In the genomic region with DNA sequence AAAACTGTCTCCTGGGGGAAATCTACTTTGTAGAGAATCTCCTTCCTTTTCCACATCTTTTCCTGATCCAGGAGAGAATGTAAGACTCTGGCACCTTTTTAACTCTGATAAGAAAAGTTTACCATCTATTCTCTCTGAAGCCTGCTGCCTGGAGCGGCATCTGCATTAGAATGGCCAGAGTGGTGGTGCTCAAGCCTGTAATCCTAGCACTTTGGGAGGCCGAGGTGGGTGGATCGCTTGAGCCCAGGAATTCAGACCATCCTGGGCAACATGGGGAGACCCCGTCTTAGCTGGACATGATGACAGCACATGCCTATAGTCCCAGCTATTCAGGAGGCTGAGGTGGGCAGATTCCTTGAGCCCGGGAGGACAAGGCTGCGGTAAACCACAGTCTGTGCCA, we compare ENCODE assay signal across 10 cellular contexts. TPM values are rescaled to one million over a fixed set of nuclear protein-coding genes. Genes with fewer than 3 reads are reported as not detected.
A peak's percentile ranks its signal among the peaks of the same experiment; 100 is the strongest.
DNase-seq lines count a peak whose midpoint lies in the region; ATAC-seq and TF ChIP-seq lines count a peak whose summit lies in the region.
"Had no signal": no experiment of that assay in that cellular context is flagged by ENCODE, and none has a peak within 500 bp of the region (broad histone marks: within the 10 kb centered on the region; RNA-seq: fewer than 3 reads in every experiment).

No MANE protein-coding gene starts in this region.

- H3K27me3 ChIP-seq in iPS-18a (ENCODE audit: control insufficient read depth, insufficient read depth, low read length) (no peaks in the 10 kb centered on the region), stomach smooth muscle (ENCODE audit: control insufficient read depth in 1 of 2, insufficient read depth in 2 of 2, low read length in 2 of 2) (no peaks in the 10 kb centered on the region), upper lobe of right lung (no peaks in the 10 kb centered on the region)

- H3K9ac ChIP-seq in iPS-18a (ENCODE audit: low read length) (peak overlapping the region; percentile 94), stomach smooth muscle (ENCODE audit: low read length in 2 of 2) (peak overlapping the region; percentile 92 to 93)

- H3K9me3 Mint-ChIP-seq in activated T-cell treated with anti-CD3 and anti-CD28 coated beads, Interleukin-2, amount 50 U/mL, for 4 hours, result no peaks in the 10 kb centered on the region
- no peaks in the 10 kb centered on the region for H3K9me3 Mint-ChIP-seq in activated T-helper 17 cell treated with anti-CD3 and anti-CD28 coated beads, Interleukin-2, amount 50 U/mL, for 72 hours

- H3K36me3 ChIP-seq in iPS-18a (ENCODE audit: control insufficient read depth, low read depth, low read length) (no peaks in the 10 kb centered on the region), stomach smooth muscle (ENCODE audit: control insufficient read depth in 2 of 2, insufficient read depth in 2 of 2, low read length in 2 of 2) (no peaks in the 10 kb centered on the region), upper lobe of right lung (no peaks in the 10 kb centered on the region)

- no peak for ATAC-seq in activated T-cell treated with anti-CD3 and anti-CD28 coated beads, Interleukin-2, amount 50 U/mL, for 4 hours
- no peak for ATAC-seq in activated T-helper 17 cell treated with anti-CD3 and anti-CD28 coated beads, Interleukin-2, amount 50 U/mL, for 72 hours (replicated peaks)
- ATAC-seq in HG02759 (IDR thresholded peaks at IDR 0.05; ENCODE audit: unreplicated experiment) (no peak), upper lobe of right lung (no peak)
- ATAC-seq: PC-3 had no signal

- DNase-seq in activated T-cell treated with anti-CD3 and anti-CD28 coated beads, Interleukin-2, amount 50 U/mL, for 4 hours, result no peak
- DNase-seq in activated T-cell treated with anti-CD3 and anti-CD28 coated beads, Interleukin-2, amount 50 U/mL, for 48 hours, result no peak
- no peak for DNase-seq in DMS 273 (lab: John Stamatoyannopoulos, UW; ENCODE audit: unreplicated experiment)
- no peak for DNase-seq in upper lobe of right lung
- DNase-seq: NCI-H2171, PC-3 had no signal

- H3K27me3 Mint-ChIP-seq in activated T-cell treated with anti-CD3 and anti-CD28 coated beads, Interleukin-2, amount 50 U/mL, for 4 hours (ENCODE audit: low read depth), result no peaks in the 10 kb centered on the region
- no peaks in the 10 kb centered on the region for H3K27me3 Mint-ChIP-seq in activated T-helper 17 cell treated with anti-CD3 and anti-CD28 coated beads, Interleukin-2, amount 50 U/mL, for 72 hours

- H3K4me3 Mint-ChIP-seq in activated T-cell treated with anti-CD3 and anti-CD28 coated beads, Interleukin-2, amount 50 U/mL, for 4 hours, result peak overlapping the region; percentile 68
- peak overlapping the region; percentile 100 for H3K4me3 Mint-ChIP-seq in activated T-helper 17 cell treated with anti-CD3 and anti-CD28 coated beads, Interleukin-2, amount 50 U/mL, for 72 hours

- peak overlapping the region; percentile 100 for H3K27ac Mint-ChIP-seq in activated T-helper 17 cell treated with anti-CD3 and anti-CD28 coated beads, Interleukin-2, amount 50 U/mL, for 72 hours

- peaks cover 25% of the 10 kb centered on the region for H3K4me1 Mint-ChIP-seq in activated T-cell treated with anti-CD3 and anti-CD28 coated beads, Interleukin-2, amount 50 U/mL, for 4 hours (ENCODE audit: low read depth)
- peaks cover 17% of the 10 kb centered on the region for H3K4me1 Mint-ChIP-seq in activated T-helper 17 cell treated with anti-CD3 and anti-CD28 coated beads, Interleukin-2, amount 50 U/mL, for 72 hours

- H3K4me3 ChIP-seq in iPS-18a (ENCODE audit: low read length) (peak overlapping the region; percentile 87), stomach smooth muscle (ENCODE audit: low read length in 2 of 2) (peak overlapping the region in 1 of 2 donors; percentile 99), upper lobe of right lung (no peak overlapping the region)

- H3K27ac ChIP-seq in iPS-18a (ENCODE audit: low read length) (peak overlapping the region; percentile 95), stomach smooth muscle (ENCODE audit: low read length) (peak overlapping the region; percentile 92), upper lobe of right lung (no peak overlapping the region)

- TF ChIP-seq CTCF in upper lobe of right lung (IDR thresholded peaks at IDR 0.05), result no peak

- H3K4me1 ChIP-seq in iPS-18a (ENCODE audit: control insufficient read depth, low read depth, low read length), result peaks cover 19% of the 10 kb centered on the region
- peaks cover 7% of the 10 kb centered on the region for H3K4me1 ChIP-seq in stomach smooth muscle (ENCODE audit: control insufficient read depth, insufficient read depth, low read length)
- peaks cover 8% of the 10 kb centered on the region for H3K4me1 ChIP-seq in upper lobe of right lung

- intact Hi-C loops in upper lobe of right lung (cut with DNase I), result no loop called here

- no peaks in the 10 kb centered on the region for H3K9me3 ChIP-seq in iPS-18a (ENCODE audit: control insufficient read depth, low read depth, low read length)
- H3K9me3 ChIP-seq in stomach smooth muscle (ENCODE audit: control insufficient read depth in 2 of 2, low read length in 2 of 2), result no peaks in the 10 kb centered on the region
- no peaks in the 10 kb centered on the region for H3K9me3 ChIP-seq in upper lobe of right lung

- peaks cover 13% of the 10 kb centered on the region for H3K36me3 Mint-ChIP-seq in activated T-cell treated with anti-CD3 and anti-CD28 coated beads, Interleukin-2, amount 50 U/mL, for 4 hours (ENCODE audit: insufficient read depth)
- peaks cover 25% of the 10 kb centered on the region for H3K36me3 Mint-ChIP-seq in activated T-helper 17 cell treated with anti-CD3 and anti-CD28 coated beads, Interleukin-2, amount 50 U/mL, for 72 hours (ENCODE audit: low read depth)

RNA-seq across cellular contexts. Expression of a gene that starts 1.4 kb away (rescaled TPM):
- 10 to 100 TPM; 52.3 to 54.4 (median 53.5) TPM for total RNA-seq in activated T-cell treated with anti-CD3 and anti-CD28 coated beads, Interleukin-2, amount 50 U/mL, for 4 hours
- total RNA-seq in activated T-helper 17 cell treated with anti-CD3 and anti-CD28 coated beads, Interleukin-2, amount 50 U/mL, for 72 hours, result 10 to 100 TPM; 41.5 to 59.9 TPM
- total RNA-seq in upper lobe of right lung, result 50.2 TPM
